In the genomic region with DNA sequence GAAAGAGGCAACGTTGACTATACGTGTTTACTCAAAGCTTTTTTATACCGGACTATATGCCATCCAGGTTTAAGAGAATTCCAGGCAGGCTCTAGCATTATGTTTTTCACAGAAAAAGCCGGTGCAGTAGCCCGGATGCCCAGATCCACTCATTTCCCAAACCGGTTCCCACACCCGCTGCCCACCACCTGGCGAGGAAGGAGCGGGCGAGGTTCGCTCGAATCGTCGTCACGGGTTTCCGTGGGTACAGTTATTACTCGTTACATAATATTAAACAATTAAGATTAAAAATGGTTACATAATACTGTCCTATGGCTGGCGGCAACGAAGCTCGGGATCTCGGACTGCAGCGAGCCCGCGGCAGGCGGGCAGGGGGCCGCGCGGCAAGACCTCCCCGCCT, we compare ENCODE assay signal across 10 cellular contexts. TPM values are rescaled to one million over a fixed set of nuclear protein-coding genes. Genes with fewer than 3 reads are reported as not detected.
A peak's percentile ranks its signal among the peaks of the same experiment; 100 is the strongest.
DNase-seq lines count a peak whose midpoint lies in the region; ATAC-seq and TF ChIP-seq lines count a peak whose summit lies in the region.
"Had no signal": no experiment of that assay in that cellular context is flagged by ENCODE, and none has a peak within 500 bp of the region (broad histone marks: within the 10 kb centered on the region; RNA-seq: fewer than 3 reads in every experiment).

No MANE protein-coding gene starts in this region.

- no peak overlapping the region for H3K27ac Mint-ChIP-seq in activated naive CD4-positive, alpha-beta T cell treated with anti-CD3 and anti-CD28 coated beads for 36 hours

- CTCF ChIA-PET in activated naive CD4-positive, alpha-beta T cell treated with anti-CD3 and anti-CD28 coated beads for 36 hours (lab: Charles Lee) = interaction anchor here (1.0 kb wide), 1 partner anchor 379 kb away, joined by 3 read pairs; no protein-coding TSS in a partner anchor

- H3K4me3 ChIP-seq in ascending aorta = peak overlapping the region; percentile 48 to 67
- H3K4me3 ChIP-seq in kidney epithelial cell (ENCODE audit: low read depth, low read length) = peak overlapping the region; percentile 17

- no peaks in the 10 kb centered on the region for H3K9me3 ChIP-seq in ascending aorta

- no peaks in the 10 kb centered on the region for H3K27me3 ChIP-seq in ascending aorta
- no peaks in the 10 kb centered on the region for H3K27me3 ChIP-seq in kidney epithelial cell (ENCODE audit: control insufficient read depth, insufficient read depth, low read length)

- TF ChIP-seq CTCF in ascending aorta (IDR thresholded peaks at IDR 0.05) (no peak), kidney epithelial cell (IDR thresholded peaks at IDR 0.05; ENCODE audit: insufficient read depth, low read length, poor library complexity, severe bottlenecking) (no peak)

- DNase-seq in activated naive CD4-positive, alpha-beta T cell treated with anti-CD3 and anti-CD28 coated beads for 36 hours = no peak
- DNase-seq in activated naive CD4-positive, alpha-beta T cell treated with anti-CD3 and anti-CD28 coated beads, Interleukin-2, amount 50 U/mL, for 16 hours = no peak
- DNase-seq in ascending aorta (ENCODE audit: low spot score in 2 of 2) (no peak), kidney epithelial cell (ENCODE audit: low read depth) (no peak), superior temporal gyrus (ENCODE audit: extremely low spot score) (peak; percentile 28), NCI-H187 treated with DMSO at 0.1 percent for 48 hours (lab: John Stamatoyannopoulos, UW) (no peak), HuH-7 (ENCODE audit: low spot score) (no peak)
- DNase-seq: mesendoderm, NCI-H510A had no signal

- H3K4me1 Mint-ChIP-seq in activated naive CD4-positive, alpha-beta T cell treated with anti-CD3 and anti-CD28 coated beads for 36 hours (ENCODE audit: low read depth) = peaks cover 18% of the 10 kb centered on the region

- H3K27me3 Mint-ChIP-seq in activated naive CD4-positive, alpha-beta T cell treated with anti-CD3 and anti-CD28 coated beads for 36 hours (ENCODE audit: low read depth) = peaks cover 4% of the 10 kb centered on the region

- H3K9me3 Mint-ChIP-seq in activated naive CD4-positive, alpha-beta T cell treated with anti-CD3 and anti-CD28 coated beads for 36 hours = no peaks in the 10 kb centered on the region

- intact Hi-C loops in activated naive CD4-positive, alpha-beta T cell treated with anti-CD3 and anti-CD28 coated beads for 36 hours (cut with micrococcal nuclease) = loop anchor here (2.0 to 5.0 kb wide), 3 partner anchors 41 to 285 kb away; no protein-coding TSS in a partner anchor
- intact Hi-C loops in ascending aorta (cut with DNase I) = loop anchor here (5.0 to 10.0 kb wide), 2 partner anchors 285 to 363 kb away; no protein-coding TSS in a partner anchor

- peaks cover 0 to 8% of the 10 kb centered on the region in 2 donors for H3K4me1 ChIP-seq in ascending aorta

- no peak for ATAC-seq in HG02884 (IDR thresholded peaks at IDR 0.05; ENCODE audit: unreplicated experiment)

- no peak overlapping the region for H3K27ac ChIP-seq in ascending aorta

- H3K4me3 Mint-ChIP-seq in activated naive CD4-positive, alpha-beta T cell treated with anti-CD3 and anti-CD28 coated beads for 36 hours = peak overlapping the region; percentile 64

- H3K36me3 ChIP-seq in ascending aorta = no peaks in the 10 kb centered on the region
- H3K36me3 ChIP-seq in kidney epithelial cell (ENCODE audit: control insufficient read depth, insufficient read depth, low read length) = no peaks in the 10 kb centered on the region

- no peaks in the 10 kb centered on the region for H3K36me3 Mint-ChIP-seq in activated naive CD4-positive, alpha-beta T cell treated with anti-CD3 and anti-CD28 coated beads for 36 hours (ENCODE audit: low read depth)

RNA-seq across cellular contexts. Expression of a gene that starts 0.8 kb away (rescaled TPM):
- total RNA-seq in activated naive CD4-positive, alpha-beta T cell treated with anti-CD3 and anti-CD28 coated beads for 36 hours = 10 to 100 TPM; 24.3 to 30.4 TPM
- total RNA-seq in ascending aorta (53.4 TPM), kidney epithelial cell (86.3 and 90.6 TPM in 2 replicates)
